Comparison of ENCODE assay signal across 1 cellular context in the genomic region with DNA sequence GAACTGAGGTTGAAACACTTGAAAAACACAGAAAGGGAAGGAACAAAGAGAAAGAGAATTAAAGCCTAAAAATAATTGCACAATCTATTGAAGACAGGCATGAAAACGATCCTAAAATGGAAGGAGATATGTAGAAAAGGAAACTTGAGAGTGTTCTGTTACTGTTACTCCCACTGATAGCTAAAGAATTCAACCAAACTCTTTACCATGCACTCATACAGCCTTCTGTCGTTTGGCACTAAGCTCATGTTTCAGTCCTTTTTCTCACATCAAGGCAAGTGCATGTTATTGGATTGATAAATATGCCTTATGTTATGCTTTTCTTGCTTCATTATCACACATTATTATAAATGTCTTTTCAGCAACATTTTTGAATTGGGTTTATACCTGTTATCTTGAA.
TF ChIP-seq lines count a peak whose summit lies in the region.

No MANE protein-coding gene starts in this region.

TF ChIP-seq in H1, 55 proteins besides CTCF, POLR2A, EP300 and RAD21:
- no peak for TF ChIP-seq TEAD4 (IDR thresholded peaks at IDR 0.05; ENCODE audit: low read depth, low read length)
- no peak for TF ChIP-seq NANOG (IDR thresholded peaks at IDR 0.05; ENCODE audit: insufficient read depth, low read depth, low read length, poor library complexity, severe bottlenecking)
- no peak for TF ChIP-seq POU5F1 (IDR thresholded peaks at IDR 0.05; ENCODE audit: low read depth, low read length)
- TF ChIP-seq EGR1 (IDR thresholded peaks at IDR 0.05; ENCODE audit: borderline replicate concordance, low read depth, low read length): no peak
